In the genomic region with DNA sequence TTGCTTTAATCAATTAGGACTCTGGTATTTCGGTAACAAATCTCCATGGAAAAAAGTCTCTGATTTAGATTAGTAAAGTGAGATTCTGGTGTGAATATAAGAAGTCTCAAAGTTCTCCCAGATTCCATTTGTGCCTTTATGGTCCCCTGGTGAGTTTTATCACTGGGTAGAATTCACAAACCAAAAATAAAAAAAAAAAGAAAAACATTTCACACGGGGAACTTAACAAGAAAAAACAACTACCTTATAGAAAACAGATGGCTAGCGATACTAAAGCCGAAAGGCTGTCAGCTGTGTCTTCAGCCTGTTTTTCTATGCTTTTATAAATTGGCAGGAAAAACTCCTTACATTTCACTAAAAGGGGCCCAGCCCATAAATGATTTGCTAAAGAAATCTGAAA, we compare ENCODE assay signal across 1 cellular context.
TF ChIP-seq lines count a peak whose summit lies in the region.

No MANE protein-coding gene starts in this region.

TF ChIP-seq in GM23338, 12 proteins besides CTCF, POLR2A, EP300 and RAD21 (continued from another document):
- TF ChIP-seq, protein P1, sequence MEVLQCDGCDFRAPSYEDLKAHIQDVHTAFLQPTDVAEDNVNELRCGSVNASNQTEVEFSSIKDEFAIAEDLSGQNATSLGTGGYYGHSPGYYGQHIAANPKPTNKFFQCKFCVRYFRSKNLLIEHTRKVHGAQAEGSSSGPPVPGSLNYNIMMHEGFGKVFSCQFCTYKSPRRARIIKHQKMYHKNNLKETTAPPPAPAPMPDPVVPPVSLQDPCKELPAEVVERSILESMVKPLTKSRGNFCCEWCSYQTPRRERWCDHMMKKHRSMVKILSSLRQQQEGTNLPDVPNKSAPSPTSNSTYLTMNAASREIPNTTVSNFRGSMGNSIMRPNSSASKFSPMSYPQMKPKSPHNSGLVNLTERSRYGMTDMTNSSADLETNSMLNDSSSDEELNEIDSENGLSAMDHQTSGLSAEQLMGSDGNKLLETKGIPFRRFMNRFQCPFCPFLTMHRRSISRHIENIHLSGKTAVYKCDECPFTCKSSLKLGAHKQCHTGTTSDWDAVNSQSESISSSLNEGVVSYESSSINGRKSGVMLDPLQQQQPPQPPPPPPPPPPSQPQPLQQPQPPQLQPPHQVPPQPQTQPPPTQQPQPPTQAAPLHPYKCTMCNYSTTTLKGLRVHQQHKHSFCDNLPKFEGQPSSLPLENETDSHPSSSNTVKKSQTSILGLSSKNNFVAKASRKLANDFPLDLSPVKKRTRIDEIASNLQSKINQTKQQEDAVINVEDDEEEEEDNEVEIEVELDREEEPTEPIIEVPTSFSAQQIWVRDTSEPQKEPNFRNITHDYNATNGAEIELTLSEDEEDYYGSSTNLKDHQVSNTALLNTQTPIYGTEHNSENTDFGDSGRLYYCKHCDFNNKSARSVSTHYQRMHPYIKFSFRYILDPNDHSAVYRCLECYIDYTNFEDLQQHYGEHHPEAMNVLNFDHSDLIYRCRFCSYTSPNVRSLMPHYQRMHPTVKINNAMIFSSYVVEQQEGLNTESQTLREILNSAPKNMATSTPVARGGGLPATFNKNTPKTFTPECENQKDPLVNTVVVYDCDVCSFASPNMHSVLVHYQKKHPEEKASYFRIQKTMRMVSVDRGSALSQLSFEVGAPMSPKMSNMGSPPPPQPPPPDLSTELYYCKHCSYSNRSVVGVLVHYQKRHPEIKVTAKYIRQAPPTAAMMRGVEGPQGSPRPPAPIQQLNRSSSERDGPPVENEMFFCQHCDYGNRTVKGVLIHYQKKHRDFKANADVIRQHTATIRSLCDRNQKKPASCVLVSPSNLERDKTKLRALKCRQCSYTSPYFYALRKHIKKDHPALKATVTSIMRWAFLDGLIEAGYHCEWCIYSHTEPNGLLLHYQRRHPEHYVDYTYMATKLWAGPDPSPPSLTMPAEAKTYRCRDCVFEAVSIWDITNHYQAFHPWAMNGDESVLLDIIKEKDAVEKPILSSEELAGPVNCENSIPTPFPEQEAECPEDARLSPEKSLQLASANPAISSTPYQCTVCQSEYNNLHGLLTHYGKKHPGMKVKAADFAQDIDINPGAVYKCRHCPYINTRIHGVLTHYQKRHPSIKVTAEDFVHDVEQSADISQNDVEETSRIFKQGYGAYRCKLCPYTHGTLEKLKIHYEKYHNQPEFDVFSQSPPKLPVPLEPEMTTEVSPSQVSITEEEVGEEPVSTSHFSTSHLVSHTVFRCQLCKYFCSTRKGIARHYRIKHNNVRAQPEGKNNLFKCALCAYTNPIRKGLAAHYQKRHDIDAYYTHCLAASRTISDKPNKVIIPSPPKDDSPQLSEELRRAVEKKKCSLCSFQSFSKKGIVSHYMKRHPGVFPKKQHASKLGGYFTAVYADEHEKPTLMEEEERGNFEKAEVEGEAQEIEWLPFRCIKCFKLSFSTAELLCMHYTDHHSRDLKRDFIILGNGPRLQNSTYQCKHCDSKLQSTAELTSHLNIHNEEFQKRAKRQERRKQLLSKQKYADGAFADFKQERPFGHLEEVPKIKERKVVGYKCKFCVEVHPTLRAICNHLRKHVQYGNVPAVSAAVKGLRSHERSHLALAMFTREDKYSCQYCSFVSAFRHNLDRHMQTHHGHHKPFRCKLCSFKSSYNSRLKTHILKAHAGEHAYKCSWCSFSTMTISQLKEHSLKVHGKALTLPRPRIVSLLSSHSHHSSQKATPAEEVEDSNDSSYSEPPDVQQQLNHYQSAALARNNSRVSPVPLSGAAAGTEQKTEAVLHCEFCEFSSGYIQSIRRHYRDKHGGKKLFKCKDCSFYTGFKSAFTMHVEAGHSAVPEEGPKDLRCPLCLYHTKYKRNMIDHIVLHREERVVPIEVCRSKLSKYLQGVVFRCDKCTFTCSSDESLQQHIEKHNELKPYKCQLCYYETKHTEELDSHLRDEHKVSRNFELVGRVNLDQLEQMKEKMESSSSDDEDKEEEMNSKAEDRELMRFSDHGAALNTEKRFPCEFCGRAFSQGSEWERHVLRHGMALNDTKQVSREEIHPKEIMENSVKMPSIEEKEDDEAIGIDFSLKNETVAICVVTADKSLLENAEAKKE (CRISPR knock-in tag; IDR thresholded peaks at IDR 0.05), result no peak
- TF ChIP-seq CREB1 (CRISPR knock-in tag; IDR thresholded peaks at IDR 0.05; ENCODE audit: low read depth) (no peak), JUNB (IDR thresholded peaks at IDR 0.05; ENCODE audit: unreplicated experiment) (no peak), NANOG (IDR thresholded peaks at IDR 0.05; ENCODE audit: borderline replicate concordance) (no peak), EZH2phosphoT487 (IDR thresholded peaks at IDR 0.05; ENCODE audit: unreplicated experiment) (no peak), EZH2 (IDR thresholded peaks at IDR 0.05; ENCODE audit: low read depth, unreplicated experiment) (no peak), STAT1 (IDR thresholded peaks at IDR 0.05; ENCODE audit: unreplicated experiment) (no peak), ZNF331 (CRISPR knock-in tag; IDR thresholded peaks at IDR 0.05; ENCODE audit: low read depth) (no peak)
- TF ChIP-seq, protein P2, sequence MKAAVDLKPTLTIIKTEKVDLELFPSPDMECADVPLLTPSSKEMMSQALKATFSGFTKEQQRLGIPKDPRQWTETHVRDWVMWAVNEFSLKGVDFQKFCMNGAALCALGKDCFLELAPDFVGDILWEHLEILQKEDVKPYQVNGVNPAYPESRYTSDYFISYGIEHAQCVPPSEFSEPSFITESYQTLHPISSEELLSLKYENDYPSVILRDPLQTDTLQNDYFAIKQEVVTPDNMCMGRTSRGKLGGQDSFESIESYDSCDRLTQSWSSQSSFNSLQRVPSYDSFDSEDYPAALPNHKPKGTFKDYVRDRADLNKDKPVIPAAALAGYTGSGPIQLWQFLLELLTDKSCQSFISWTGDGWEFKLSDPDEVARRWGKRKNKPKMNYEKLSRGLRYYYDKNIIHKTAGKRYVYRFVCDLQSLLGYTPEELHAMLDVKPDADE (IDR thresholded peaks at IDR 0.05), result no peak
